In genomic region chr6:42136508-42137191, GRCh38 we compare ENCODE assay signal across 9 cellular contexts. TPM values are rescaled to one million over a fixed set of nuclear protein-coding genes. Genes with fewer than 3 reads are reported as not detected.
DNase-seq lines count a peak whose midpoint lies in the region; ATAC-seq and TF ChIP-seq lines count a peak whose summit lies in the region.
"Had no signal": no experiment of that assay in that cellular context is flagged by ENCODE, and none has a peak within 500 bp of the region (broad histone marks: within the 10 kb centered on the region; RNA-seq: fewer than 3 reads in every experiment).

No MANE protein-coding gene starts in this region.

- no peak overlapping the region for H4K8ac ChIP-seq in neuronal stem cell (ENCODE audit: low read depth, low read length)

- TF ChIP-seq CTCF in AG04450 (IDR thresholded peaks at IDR 0.05; ENCODE audit: low read depth, low read length) (peak; percentile 51), Peyer's patch (IDR thresholded peaks at IDR 0.05) (peak in 4 of 6 experiments; percentile 3 to 26 (median 9))

- peaks cover 0 to 39% (median 0%) of the 10 kb centered on the region in 4 donors for H3K4me1 ChIP-seq in Peyer's patch
- peaks cover 25 to 32% of the 10 kb centered on the region in 2 donors for H3K4me1 ChIP-seq in neuronal stem cell (ENCODE audit: control insufficient read depth in 2 of 2, insufficient read depth in 1 of 2, low read depth in 1 of 2, low read length in 2 of 2)

- H3K27me3 ChIP-seq in AG04450 (ENCODE audit: control insufficient read depth, insufficient read depth, low read length) (no peaks in the 10 kb centered on the region), Peyer's patch (no peaks in the 10 kb centered on the region), neuronal stem cell (ENCODE audit: control insufficient read depth in 3 of 3, insufficient read depth in 3 of 3, low read depth in 1 of 3, low read length in 3 of 3) (peaks cover 2 to 23% (median 16%) of the 10 kb centered on the region in 3 experiments)

- H2BK5ac ChIP-seq in neuronal stem cell (ENCODE audit: low read length): no peak overlapping the region

- no peak overlapping the region for H3K14ac ChIP-seq in neuronal stem cell (ENCODE audit: low read length)

- ATAC-seq in GM19395 (IDR thresholded peaks at IDR 0.05; ENCODE audit: unreplicated experiment): peak; percentile 65
- ATAC-seq in GM18861 (IDR thresholded peaks at IDR 0.05; ENCODE audit: unreplicated experiment): no peak

- TF ChIP-seq POLR2A in Peyer's patch (IDR thresholded peaks at IDR 0.05): no peak

- H3K9ac ChIP-seq in neuronal stem cell (ENCODE audit: low read depth, low read length, poor library complexity): no peak overlapping the region

- no peak overlapping the region for H3K4ac ChIP-seq in neuronal stem cell (ENCODE audit: low read length)

- no peaks in the 10 kb centered on the region; the same call in 1 of the 2 replicates for H3K9me3 ChIP-seq in AG04450 (ENCODE audit: control insufficient read depth, insufficient read depth, low read length)
- H3K9me3 ChIP-seq in Peyer's patch: no peaks in the 10 kb centered on the region
- peaks cover 0 to 2% of the 10 kb centered on the region in 2 donors for H3K9me3 ChIP-seq in neuronal stem cell (replicated peaks in 1 of 2; ENCODE audit: control insufficient read depth in 2 of 2, insufficient read depth in 1 of 2, low read depth in 1 of 2, low read length in 2 of 2)

- H3K23ac ChIP-seq in neuronal stem cell (ENCODE audit: low read depth, low read length, poor library complexity): no peak overlapping the region

- no peak overlapping the region for H2BK12ac ChIP-seq in neuronal stem cell (ENCODE audit: low read length)

- H2AFZ ChIP-seq in neuronal stem cell (ENCODE audit: low read length): peak overlapping the region; percentile 89

- H3K4me2 ChIP-seq in neuronal stem cell (ENCODE audit: insufficient read depth, low read length, poor library complexity, severe bottlenecking): peak overlapping the region; percentile 42

- no peak overlapping the region for H3K4me3 ChIP-seq in AG04450 (ENCODE audit: low read depth, low read length)
- peak overlapping the region in 2 of 4 donors; percentile 6 to 26 for H3K4me3 ChIP-seq in Peyer's patch
- H3K4me3 ChIP-seq in neuronal stem cell (ENCODE audit: low read length in 2 of 2): peak overlapping the region in 1 of 2 donors; percentile 31

- DNase-seq in AG04450 (ENCODE audit: low read depth, low spot score): peak; percentile 42
- peak in 2 of 3 donors; percentile 67 to 71 for DNase-seq in Peyer's patch
- peak; percentile 72 for DNase-seq in dermis blood vessel endothelial cell
- DNase-seq in neuronal stem cell (ENCODE audit: low spot score): peak; percentile 84
- DNase-seq in NCI-H1930 (lab: John Stamatoyannopoulos, UW): no peak
- DNase-seq in NCI-H1436 treated with DMSO at 0.1 percent for 48 hours (lab: John Stamatoyannopoulos, UW): no peak
- DNase-seq: natural killer cell had no signal

- POLR2A ChIA-PET in AG04450 (lab: Yijun Ruan, JAX): interaction anchor here (0.5 to 1.5 kb wide), 4 partner anchors 9 to 86 kb away, joined by 3 to 7 read pairs (median 4); partner anchors contain the start of gene TAF8

- H3K18ac ChIP-seq in neuronal stem cell (ENCODE audit: low read length): no peak overlapping the region

- H2BK15ac ChIP-seq in neuronal stem cell (ENCODE audit: low read length): no peak overlapping the region

- H3K36me3 ChIP-seq in Peyer's patch: peaks cover 0 to 4% (median 0%) of the 10 kb centered on the region in 3 donors
- H3K36me3 ChIP-seq in neuronal stem cell (replicated peaks in 1 of 2; ENCODE audit: control insufficient read depth in 2 of 2, insufficient read depth in 2 of 2, low read length in 2 of 2): no peaks in the 10 kb centered on the region

- CTCF ChIA-PET in AG04450 (lab: Charles Lee): interaction anchor here (0.7 to 1.8 kb wide), 6 partner anchors 11 to 427 kb away, joined by 3 to 6 read pairs (median 3); partner anchors contain the start of gene UBR2

- no peak overlapping the region for H2BK120ac ChIP-seq in neuronal stem cell (ENCODE audit: low read depth, low read length)

- H4K91ac ChIP-seq in neuronal stem cell (ENCODE audit: low read depth, low read length, poor library complexity): no peak overlapping the region

- H3K27ac ChIP-seq in AG04450 (ENCODE audit: low read depth, low read length) (peak overlapping the region; percentile 91), Peyer's patch (peak overlapping the region; percentile 38 to 96 (median 84)), neuronal stem cell (replicated peaks; ENCODE audit: low read length) (peak overlapping the region; percentile 80)

- H2AK5ac ChIP-seq in neuronal stem cell (ENCODE audit: low read depth, low read length): no peak overlapping the region

- no peaks in the 10 kb centered on the region for H3K79me1 ChIP-seq in neuronal stem cell (ENCODE audit: low read depth, low read length)

- WGBS in neuronal stem cell (ENCODE audit: extremely low coverage in 2 of 2, insufficient read length in 2 of 2, insufficient replicate concordance in 1 of 2), 2 donors: no CpG with 5 or more reads among the region's 14 CpGs

RNA-seq across cellular contexts. Expression of gene C6orf132, which starts 5.8 kb away (rescaled TPM):
- polyA plus RNA-seq in AG04450 (2011; rRNA removed): 0.68 and 1.1 TPM in 2 replicates
- 0.52 and 1.2 TPM in 2 replicates for polyA minus RNA-seq in AG04450 (2011; rRNA and poly(A)+ RNA removed)
- total RNA-seq in Peyer's patch (100 to 1,000 TPM in 1 of 4 donors, 10 to 100 TPM in 3; 47.9 to 106 (median 95.9) TPM), dermis blood vessel endothelial cell (under 0.01 TPM in 1 of 2 replicates, not detected in the other)
- 0.39 TPM for polyA plus RNA-seq in neuronal stem cell (2013, experiment 1 of 2)
- polyA plus RNA-seq in neuronal stem cell (2013, experiment 2 of 2): 0.39 TPM

RNA-seq across cellular contexts. Expression of gene GUCA1A, which starts 36.5 kb away (rescaled TPM):
- polyA plus RNA-seq in AG04450 (2011; rRNA removed): 1.5 and 1.9 TPM in 2 replicates
- polyA minus RNA-seq in AG04450 (2011; rRNA and poly(A)+ RNA removed): 0.26 and 0.87 TPM in 2 replicates
- not detected for total RNA-seq in Peyer's patch
- not detected in 2 replicates for total RNA-seq in dermis blood vessel endothelial cell
- 2.2 TPM for polyA plus RNA-seq in neuronal stem cell (2013, experiment 1 of 2)
- polyA plus RNA-seq in neuronal stem cell (2013, experiment 2 of 2): 2.8 TPM
- total RNA-seq: natural killer cell had no signal

RNA-seq across cellular contexts. Expression of gene GUCA1B, which starts 58.1 kb away (rescaled TPM):
- polyA plus RNA-seq in AG04450 (2011; rRNA removed): 0.21 and 0.40 TPM in 2 replicates
- 0.39 and 0.46 TPM in 2 replicates for polyA minus RNA-seq in AG04450 (2011; rRNA and poly(A)+ RNA removed)
- total RNA-seq in Peyer's patch: 1 to 10 TPM in 1 of 4 donors, under 1 TPM in 1, not detected in 2; 0.80 to 4.1 TPM
- 1.0 TPM in 1 of 2 replicates, not detected in the other for total RNA-seq in dermis blood vessel endothelial cell
- polyA plus RNA-seq in neuronal stem cell (2013, experiment 1 of 2): 1.2 TPM
- polyA plus RNA-seq in neuronal stem cell (2013, experiment 2 of 2): 1.3 TPM

Comparison
In these comparisons a context has a peak if more than half of its experiments do, and no peak if none do; other contexts are left out.
1. DNase-seq: peak in AG04450 (single experiment), Peyer's patch (2 of 3), dermis blood vessel endothelial cell (single experiment) and neuronal stem cell (single experiment); none in NCI-H1930 (0 of 2) and NCI-H1436 treated with DMSO at 0.1 percent for 48 hours (single experiment).
2. RNA of gene C6orf132, which starts 5.8 kb away (total RNA-seq): 47.9 to 106 TPM in Peyer's patch; under 0.01 TPM in dermis blood vessel endothelial cell; every median in the first group is over 10 times any median in the second.
3. Peak in every context shown above with its lines, with median percentiles within 50 percentile points of each other: H3K27ac ChIP-seq.